Comparison of ENCODE assay signal across 1 cellular context in genomic region chr4:156931267-156931666, GRCh38.
TF ChIP-seq lines count a peak whose summit lies in the region.

No MANE protein-coding gene starts in this region.

TF ChIP-seq in HepG2, 621 proteins besides CTCF, POLR2A, EP300 and RAD21 (continued from another document and continues in another):
- no peak for TF ChIP-seq DMTF1 (CRISPR knock-in tag; IDR thresholded peaks at IDR 0.05)
- TF ChIP-seq ZNF280D (CRISPR knock-in tag; IDR thresholded peaks at IDR 0.05), result no peak
- no peak for TF ChIP-seq HOXA9 (CRISPR knock-in tag; IDR thresholded peaks at IDR 0.05; ENCODE audit: borderline replicate concordance)
- no peak for TF ChIP-seq PHF20 (CRISPR knock-in tag; IDR thresholded peaks at IDR 0.05)
- TF ChIP-seq ISX (CRISPR knock-in tag; conservative IDR thresholded peaks at IDR 0.05), result no peak
- no peak for TF ChIP-seq TEAD3 (CRISPR knock-in tag; optimal IDR thresholded peaks at IDR 0.05; ENCODE audit: borderline replicate concordance)
- peak; percentile 74 for TF ChIP-seq CEBPG (CRISPR knock-in tag; IDR thresholded peaks at IDR 0.05)
- TF ChIP-seq HNRNPLL (IDR thresholded peaks at IDR 0.05; ENCODE audit: low read depth, low read length, poor library complexity, severe bottlenecking), result no peak
- no peak for TF ChIP-seq ZFP91 (CRISPR knock-in tag; IDR thresholded peaks at IDR 0.05; ENCODE audit: borderline replicate concordance)
- no peak for TF ChIP-seq ZNF501 (CRISPR knock-in tag; IDR thresholded peaks at IDR 0.05)
- TF ChIP-seq HNRNPL (IDR thresholded peaks at IDR 0.05; ENCODE audit: low read depth, low read length), result no peak
- no peak for TF ChIP-seq FOXP1 (IDR thresholded peaks at IDR 0.05)
- peak; percentile 57; the same call in 1 of the 2 replicates for TF ChIP-seq FOXP1 (CRISPR knock-in tag; IDR thresholded peaks at IDR 0.05)
- TF ChIP-seq ZNF451 (CRISPR knock-in tag; IDR thresholded peaks at IDR 0.05), result no peak
- no peak for TF ChIP-seq ZNF678 (CRISPR knock-in tag; IDR thresholded peaks at IDR 0.05)
- no peak for TF ChIP-seq ATF7 (IDR thresholded peaks at IDR 0.05)
- TF ChIP-seq ATF7 (CRISPR knock-in tag; IDR thresholded peaks at IDR 0.05), result no peak
- TF ChIP-seq FOXP4 (CRISPR knock-in tag; IDR thresholded peaks at IDR 0.05), result peak; percentile 39; the same call in 1 of the 2 replicates
- TF ChIP-seq ZBTB21 (CRISPR knock-in tag; IDR thresholded peaks at IDR 0.05), result no peak
- TF ChIP-seq SRSF9 (IDR thresholded peaks at IDR 0.05; ENCODE audit: borderline replicate concordance, insufficient read depth, low read depth, low read length, poor library complexity, severe bottlenecking), result no peak
- TF ChIP-seq ZNF839 (CRISPR knock-in tag; IDR thresholded peaks at IDR 0.05; ENCODE audit: borderline replicate concordance), result no peak
- TF ChIP-seq ZNF34 (CRISPR knock-in tag; IDR thresholded peaks at IDR 0.05; ENCODE audit: borderline replicate concordance), result no peak
- no peak for TF ChIP-seq SNAPC2 (CRISPR knock-in tag; IDR thresholded peaks at IDR 0.05)
- no peak for TF ChIP-seq ZNF574 (CRISPR knock-in tag; IDR thresholded peaks at IDR 0.05)
- no peak for TF ChIP-seq STAT5B (CRISPR knock-in tag; IDR thresholded peaks at IDR 0.05)
- peak; percentile 38; the same call in 1 of the 2 replicates for TF ChIP-seq MAX (IDR thresholded peaks at IDR 0.05)
- TF ChIP-seq ZNF350 (CRISPR knock-in tag; IDR thresholded peaks at IDR 0.05; ENCODE audit: borderline replicate concordance, low read depth), result no peak
- 0 out of 2 replicates have a peak, but pooled peaks have one; percentile 41 for TF ChIP-seq ZGPAT (CRISPR knock-in tag; IDR thresholded peaks at IDR 0.05)
- TF ChIP-seq PBX3 (CRISPR knock-in tag; IDR thresholded peaks at IDR 0.05; ENCODE audit: borderline replicate concordance), result no peak
- no peak for TF ChIP-seq JUNB (CRISPR knock-in tag; IDR thresholded peaks at IDR 0.05; ENCODE audit: borderline replicate concordance)
- TF ChIP-seq ZNF337 (CRISPR knock-in tag; IDR thresholded peaks at IDR 0.05; ENCODE audit: borderline replicate concordance, low read depth), result no peak
- TF ChIP-seq ZNF841 (CRISPR knock-in tag; IDR thresholded peaks at IDR 0.05; ENCODE audit: borderline replicate concordance), result no peak
- no peak for TF ChIP-seq KDM3A (CRISPR knock-in tag; IDR thresholded peaks at IDR 0.05; ENCODE audit: low read depth)
- TF ChIP-seq SIX4 (CRISPR knock-in tag; IDR thresholded peaks at IDR 0.05), result 0 out of 2 replicates have a peak, but pooled peaks have one; percentile 15
- no peak for TF ChIP-seq TP53 (CRISPR knock-in tag; conservative IDR thresholded peaks at IDR 0.05)
- no peak for TF ChIP-seq ZBTB43 (CRISPR knock-in tag; conservative IDR thresholded peaks at IDR 0.05)
- TF ChIP-seq ZNF234 (CRISPR knock-in tag; conservative IDR thresholded peaks at IDR 0.05), result no peak
- TF ChIP-seq NFYC (CRISPR knock-in tag; IDR thresholded peaks at IDR 0.05), result no peak
- TF ChIP-seq NFRKB (IDR thresholded peaks at IDR 0.05), result no peak
- no peak for TF ChIP-seq ZBTB8A (CRISPR knock-in tag; IDR thresholded peaks at IDR 0.05; ENCODE audit: borderline replicate concordance, low read depth)
- TF ChIP-seq RFX3 (CRISPR knock-in tag; IDR thresholded peaks at IDR 0.05), result no peak
- TF ChIP-seq CENPT (CRISPR knock-in tag; IDR thresholded peaks at IDR 0.05; ENCODE audit: low read depth), result no peak
- no peak for TF ChIP-seq ZBTB20 (CRISPR knock-in tag; IDR thresholded peaks at IDR 0.05; ENCODE audit: borderline replicate concordance, low read depth)
- no peak for TF ChIP-seq FUBP1 (CRISPR knock-in tag; IDR thresholded peaks at IDR 0.05; ENCODE audit: borderline replicate concordance)
- TF ChIP-seq ZNF235 (CRISPR knock-in tag; IDR thresholded peaks at IDR 0.05; ENCODE audit: borderline replicate concordance), result no peak
- TF ChIP-seq KDM5B (CRISPR knock-in tag; IDR thresholded peaks at IDR 0.05; ENCODE audit: borderline replicate concordance), result no peak
- no peak for TF ChIP-seq CREB1 (IDR thresholded peaks at IDR 0.05)
- TF ChIP-seq CREB1 (CRISPR knock-in tag; IDR thresholded peaks at IDR 0.05), result no peak
- TF ChIP-seq KLF9 (CRISPR knock-in tag; IDR thresholded peaks at IDR 0.05; ENCODE audit: low read depth), result no peak
